Comparison of ENCODE assay signal across 1 cellular context in the genomic region with DNA sequence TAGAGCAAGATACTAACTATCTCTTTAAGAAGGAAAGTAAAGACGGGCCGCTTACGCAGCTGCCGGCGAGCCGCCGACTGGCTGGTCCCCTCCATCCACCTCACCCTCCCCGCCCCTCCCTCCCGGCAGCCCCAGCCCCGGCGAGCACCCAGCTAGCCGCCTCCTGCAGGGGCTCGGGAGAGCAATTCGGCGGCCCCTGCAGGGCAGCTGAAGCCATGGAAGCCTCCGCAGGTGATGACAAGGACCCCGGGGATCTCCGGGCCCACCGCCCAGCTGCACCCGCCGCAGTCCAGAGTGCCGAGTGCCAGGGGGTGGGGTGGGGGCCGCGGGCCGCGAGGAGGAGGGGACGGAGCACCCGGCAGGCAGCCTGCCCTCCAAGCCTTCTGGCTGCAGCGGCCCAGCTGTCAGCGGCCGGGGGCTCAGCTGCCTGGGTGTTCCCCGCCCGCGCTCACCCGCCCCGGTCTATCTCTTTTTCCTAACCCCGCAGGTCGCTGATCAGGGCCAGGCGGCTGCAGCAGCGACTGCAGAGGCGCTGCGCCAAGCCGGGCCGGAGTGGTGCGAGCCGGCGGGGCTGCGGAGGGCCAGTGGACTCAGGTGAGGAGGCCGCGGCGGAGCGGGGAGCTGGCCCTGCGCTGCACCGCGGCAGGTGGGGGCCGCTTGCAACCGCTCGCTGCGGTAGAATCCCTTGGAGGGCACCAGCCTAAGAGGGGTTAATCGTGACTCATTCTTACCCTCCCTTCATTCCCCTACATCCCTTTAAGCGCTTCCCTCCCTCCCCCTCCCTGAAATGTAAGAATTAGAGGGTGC.
TF ChIP-seq lines count a peak whose summit lies in the region.

A gene with protein sequence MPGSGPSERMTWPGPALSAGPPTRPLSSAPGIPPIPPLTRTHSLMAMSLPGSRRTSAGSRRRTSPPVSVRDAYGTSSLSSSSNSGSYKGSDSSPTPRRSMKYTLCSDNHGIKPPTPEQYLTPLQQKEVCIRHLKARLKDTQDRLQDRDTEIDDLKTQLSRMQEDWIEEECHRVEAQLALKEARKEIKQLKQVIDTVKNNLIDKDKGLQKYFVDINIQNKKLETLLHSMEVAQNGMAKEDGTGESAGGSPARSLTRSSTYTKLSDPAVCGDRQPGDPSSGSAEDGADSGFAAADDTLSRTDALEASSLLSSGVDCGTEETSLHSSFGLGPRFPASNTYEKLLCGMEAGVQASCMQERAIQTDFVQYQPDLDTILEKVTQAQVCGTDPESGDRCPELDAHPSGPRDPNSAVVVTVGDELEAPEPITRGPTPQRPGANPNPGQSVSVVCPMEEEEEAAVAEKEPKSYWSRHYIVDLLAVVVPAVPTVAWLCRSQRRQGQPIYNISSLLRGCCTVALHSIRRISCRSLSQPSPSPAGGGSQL (plus strand): TSS at position 128 of the 807 bp plus-strand sequence. CDS start 29,946 bp downstream, outside the sequence.

TF ChIP-seq in WTC11, 78 proteins besides CTCF, POLR2A, EP300 and RAD21 (continued from another document):
- TF ChIP-seq, protein P1, sequence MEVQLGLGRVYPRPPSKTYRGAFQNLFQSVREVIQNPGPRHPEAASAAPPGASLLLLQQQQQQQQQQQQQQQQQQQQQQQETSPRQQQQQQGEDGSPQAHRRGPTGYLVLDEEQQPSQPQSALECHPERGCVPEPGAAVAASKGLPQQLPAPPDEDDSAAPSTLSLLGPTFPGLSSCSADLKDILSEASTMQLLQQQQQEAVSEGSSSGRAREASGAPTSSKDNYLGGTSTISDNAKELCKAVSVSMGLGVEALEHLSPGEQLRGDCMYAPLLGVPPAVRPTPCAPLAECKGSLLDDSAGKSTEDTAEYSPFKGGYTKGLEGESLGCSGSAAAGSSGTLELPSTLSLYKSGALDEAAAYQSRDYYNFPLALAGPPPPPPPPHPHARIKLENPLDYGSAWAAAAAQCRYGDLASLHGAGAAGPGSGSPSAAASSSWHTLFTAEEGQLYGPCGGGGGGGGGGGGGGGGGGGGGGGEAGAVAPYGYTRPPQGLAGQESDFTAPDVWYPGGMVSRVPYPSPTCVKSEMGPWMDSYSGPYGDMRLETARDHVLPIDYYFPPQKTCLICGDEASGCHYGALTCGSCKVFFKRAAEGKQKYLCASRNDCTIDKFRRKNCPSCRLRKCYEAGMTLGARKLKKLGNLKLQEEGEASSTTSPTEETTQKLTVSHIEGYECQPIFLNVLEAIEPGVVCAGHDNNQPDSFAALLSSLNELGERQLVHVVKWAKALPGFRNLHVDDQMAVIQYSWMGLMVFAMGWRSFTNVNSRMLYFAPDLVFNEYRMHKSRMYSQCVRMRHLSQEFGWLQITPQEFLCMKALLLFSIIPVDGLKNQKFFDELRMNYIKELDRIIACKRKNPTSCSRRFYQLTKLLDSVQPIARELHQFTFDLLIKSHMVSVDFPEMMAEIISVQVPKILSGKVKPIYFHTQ (CRISPR knock-in tag; IDR thresholded peaks at IDR 0.05) = no peak
- TF ChIP-seq FOXK1 (CRISPR knock-in tag; IDR thresholded peaks at IDR 0.05) (no peak), ZNF423 (CRISPR knock-in tag; IDR thresholded peaks at IDR 0.05) (peak; percentile 51; the same call in 1 of the 2 replicates), IRF2 (CRISPR knock-in tag; IDR thresholded peaks at IDR 0.05; ENCODE audit: borderline replicate concordance, low read depth) (no peak), ELF4 (CRISPR knock-in tag; IDR thresholded peaks at IDR 0.05; ENCODE audit: low read depth) (no peak), ZNF671 (CRISPR knock-in tag; IDR thresholded peaks at IDR 0.05) (no peak)
- TF ChIP-seq, protein P2, sequence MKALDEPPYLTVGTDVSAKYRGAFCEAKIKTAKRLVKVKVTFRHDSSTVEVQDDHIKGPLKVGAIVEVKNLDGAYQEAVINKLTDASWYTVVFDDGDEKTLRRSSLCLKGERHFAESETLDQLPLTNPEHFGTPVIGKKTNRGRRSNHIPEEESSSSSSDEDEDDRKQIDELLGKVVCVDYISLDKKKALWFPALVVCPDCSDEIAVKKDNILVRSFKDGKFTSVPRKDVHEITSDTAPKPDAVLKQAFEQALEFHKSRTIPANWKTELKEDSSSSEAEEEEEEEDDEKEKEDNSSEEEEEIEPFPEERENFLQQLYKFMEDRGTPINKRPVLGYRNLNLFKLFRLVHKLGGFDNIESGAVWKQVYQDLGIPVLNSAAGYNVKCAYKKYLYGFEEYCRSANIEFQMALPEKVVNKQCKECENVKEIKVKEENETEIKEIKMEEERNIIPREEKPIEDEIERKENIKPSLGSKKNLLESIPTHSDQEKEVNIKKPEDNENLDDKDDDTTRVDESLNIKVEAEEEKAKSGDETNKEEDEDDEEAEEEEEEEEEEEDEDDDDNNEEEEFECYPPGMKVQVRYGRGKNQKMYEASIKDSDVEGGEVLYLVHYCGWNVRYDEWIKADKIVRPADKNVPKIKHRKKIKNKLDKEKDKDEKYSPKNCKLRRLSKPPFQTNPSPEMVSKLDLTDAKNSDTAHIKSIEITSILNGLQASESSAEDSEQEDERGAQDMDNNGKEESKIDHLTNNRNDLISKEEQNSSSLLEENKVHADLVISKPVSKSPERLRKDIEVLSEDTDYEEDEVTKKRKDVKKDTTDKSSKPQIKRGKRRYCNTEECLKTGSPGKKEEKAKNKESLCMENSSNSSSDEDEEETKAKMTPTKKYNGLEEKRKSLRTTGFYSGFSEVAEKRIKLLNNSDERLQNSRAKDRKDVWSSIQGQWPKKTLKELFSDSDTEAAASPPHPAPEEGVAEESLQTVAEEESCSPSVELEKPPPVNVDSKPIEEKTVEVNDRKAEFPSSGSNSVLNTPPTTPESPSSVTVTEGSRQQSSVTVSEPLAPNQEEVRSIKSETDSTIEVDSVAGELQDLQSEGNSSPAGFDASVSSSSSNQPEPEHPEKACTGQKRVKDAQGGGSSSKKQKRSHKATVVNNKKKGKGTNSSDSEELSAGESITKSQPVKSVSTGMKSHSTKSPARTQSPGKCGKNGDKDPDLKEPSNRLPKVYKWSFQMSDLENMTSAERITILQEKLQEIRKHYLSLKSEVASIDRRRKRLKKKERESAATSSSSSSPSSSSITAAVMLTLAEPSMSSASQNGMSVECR (CRISPR knock-in tag; IDR thresholded peaks at IDR 0.05; ENCODE audit: borderline replicate concordance) = 0 out of 2 replicates have a peak, but pooled peaks have one; percentile 2
- TF ChIP-seq, protein P3, sequence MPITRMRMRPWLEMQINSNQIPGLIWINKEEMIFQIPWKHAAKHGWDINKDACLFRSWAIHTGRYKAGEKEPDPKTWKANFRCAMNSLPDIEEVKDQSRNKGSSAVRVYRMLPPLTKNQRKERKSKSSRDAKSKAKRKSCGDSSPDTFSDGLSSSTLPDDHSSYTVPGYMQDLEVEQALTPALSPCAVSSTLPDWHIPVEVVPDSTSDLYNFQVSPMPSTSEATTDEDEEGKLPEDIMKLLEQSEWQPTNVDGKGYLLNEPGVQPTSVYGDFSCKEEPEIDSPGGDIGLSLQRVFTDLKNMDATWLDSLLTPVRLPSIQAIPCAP (CRISPR knock-in tag; IDR thresholded peaks at IDR 0.05) = no peak
